ENCODE assay signal across 8 cellular contexts in the genomic region with DNA sequence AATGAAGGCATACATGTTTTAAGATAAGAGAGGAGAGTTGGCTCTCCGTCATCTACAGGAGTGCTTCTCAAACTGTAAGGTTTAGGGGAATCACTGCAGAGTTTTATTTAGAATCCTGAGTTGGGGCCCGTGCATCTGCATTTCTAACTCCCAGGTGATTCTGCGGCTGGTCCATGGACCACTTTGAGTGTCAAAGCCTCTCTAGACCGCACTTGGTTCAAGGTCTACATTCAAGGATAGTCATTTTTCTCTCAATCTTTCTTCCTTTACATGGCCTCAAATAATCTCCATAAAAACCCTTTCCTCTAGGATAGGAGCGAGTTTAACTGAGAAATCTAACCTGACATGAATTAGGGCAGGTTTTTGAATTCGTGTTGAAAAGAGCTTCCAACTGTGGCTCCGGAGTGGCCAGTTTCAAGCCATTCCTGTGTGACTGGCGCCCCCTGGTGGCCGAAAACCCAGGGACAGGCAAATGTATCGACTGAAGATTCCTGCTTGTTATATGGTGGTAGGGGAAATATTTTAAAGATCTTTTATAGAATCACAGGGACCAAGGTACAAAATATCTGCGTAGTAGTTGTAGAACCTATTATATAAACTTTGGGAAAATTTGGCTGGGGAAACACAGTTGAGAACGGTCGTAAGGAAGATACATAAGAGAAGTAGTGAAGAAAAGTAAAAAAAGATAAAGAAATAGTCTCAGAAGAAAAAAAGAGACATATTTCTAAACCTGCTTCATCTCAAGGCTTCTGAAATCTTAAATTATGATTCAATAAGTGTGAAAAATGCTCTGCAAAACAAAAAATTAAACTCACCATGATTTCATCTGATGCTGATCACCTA. TPM values are rescaled to one million over a fixed set of nuclear protein-coding genes. Genes with fewer than 3 reads are reported as not detected.
DNase-seq lines count a peak whose midpoint lies in the region; ATAC-seq and TF ChIP-seq lines count a peak whose summit lies in the region.

No MANE protein-coding gene starts in this region.

- H3K4me3 ChIP-seq in kidney epithelial cell (ENCODE audit: low read depth, low read length), result no peak overlapping the region

- ATAC-seq in GM18517 (IDR thresholded peaks at IDR 0.05; ENCODE audit: unreplicated experiment), result peak; percentile 73
- ATAC-seq in HG03097 (IDR thresholded peaks at IDR 0.05; ENCODE audit: low FRiP score, unreplicated experiment), result peak; percentile 51
- peak; percentile 66 to 69 for ATAC-seq in activated CD4-positive, CD25-positive, alpha-beta regulatory T cell treated with anti-CD3 and anti-CD28 coated beads, Interleukin-2, amount 50 U/mL, for 24 hours

- H3K36me3 ChIP-seq in kidney epithelial cell (ENCODE audit: control insufficient read depth, insufficient read depth, low read length), result no peaks in the 10 kb centered on the region

- no peak overlapping the region for H3K27ac ChIP-seq in caudate nucleus (ENCODE audit: low read depth, low read length)

- H3K27me3 ChIP-seq in kidney epithelial cell (ENCODE audit: control insufficient read depth, insufficient read depth, low read length), result no peaks in the 10 kb centered on the region

- peak; percentile 91 for TF ChIP-seq CTCF in kidney epithelial cell (IDR thresholded peaks at IDR 0.05; ENCODE audit: insufficient read depth, low read length, poor library complexity, severe bottlenecking)

- DNase-seq in ACHN, result peak; percentile 66
- peak; percentile 74 for DNase-seq in NCI-H345 (lab: John Stamatoyannopoulos, UW)
- DNase-seq in caudate nucleus (lab: John Stamatoyannopoulos, UW), result peak in 60 of 61 donors; percentile 10 to 95 (median 74)
- peak; percentile 29 for DNase-seq in kidney epithelial cell (ENCODE audit: low read depth)
- DNase-seq in stimulated activated CD4-positive, alpha-beta T cell treated with anti-CD3 and anti-CD28 coated beads, Interleukin-2, amount 100 ng/mL, for 24 hours, result peak; percentile 97 to 99

- in situ Hi-C loops in ACHN (cut with HindIII; ENCODE audit: low pct_ligation_motif_present, low pct_unique_long_range_greater_than_20kb, low sequenced_read_pairs), result no loop called here

RNA-seq across cellular contexts. Expression of a gene that starts 11.9 kb away (rescaled TPM):
- total RNA-seq in kidney epithelial cell, result not detected in 2 replicates

RNA-seq across cellular contexts. Expression of a gene that starts 51.0 kb away (rescaled TPM):
- 21.5 and 22.0 TPM in 2 replicates for total RNA-seq in kidney epithelial cell

Comparison
In these comparisons a context has a peak if more than half of its experiments do, and no peak if none do; other contexts are left out.
1. DNase-seq: peak in every context shown above with its lines; median percentile 98 in stimulated activated CD4-positive, alpha-beta T cell treated with anti-CD3 and anti-CD28 coated beads, Interleukin-2, amount 100 ng/mL, for 24 hours; 74 in NCI-H345; 74 in caudate nucleus; 66 in ACHN; 29 in kidney epithelial cell.